8 cellular contexts compared by ENCODE assay signal in the genomic region with DNA sequence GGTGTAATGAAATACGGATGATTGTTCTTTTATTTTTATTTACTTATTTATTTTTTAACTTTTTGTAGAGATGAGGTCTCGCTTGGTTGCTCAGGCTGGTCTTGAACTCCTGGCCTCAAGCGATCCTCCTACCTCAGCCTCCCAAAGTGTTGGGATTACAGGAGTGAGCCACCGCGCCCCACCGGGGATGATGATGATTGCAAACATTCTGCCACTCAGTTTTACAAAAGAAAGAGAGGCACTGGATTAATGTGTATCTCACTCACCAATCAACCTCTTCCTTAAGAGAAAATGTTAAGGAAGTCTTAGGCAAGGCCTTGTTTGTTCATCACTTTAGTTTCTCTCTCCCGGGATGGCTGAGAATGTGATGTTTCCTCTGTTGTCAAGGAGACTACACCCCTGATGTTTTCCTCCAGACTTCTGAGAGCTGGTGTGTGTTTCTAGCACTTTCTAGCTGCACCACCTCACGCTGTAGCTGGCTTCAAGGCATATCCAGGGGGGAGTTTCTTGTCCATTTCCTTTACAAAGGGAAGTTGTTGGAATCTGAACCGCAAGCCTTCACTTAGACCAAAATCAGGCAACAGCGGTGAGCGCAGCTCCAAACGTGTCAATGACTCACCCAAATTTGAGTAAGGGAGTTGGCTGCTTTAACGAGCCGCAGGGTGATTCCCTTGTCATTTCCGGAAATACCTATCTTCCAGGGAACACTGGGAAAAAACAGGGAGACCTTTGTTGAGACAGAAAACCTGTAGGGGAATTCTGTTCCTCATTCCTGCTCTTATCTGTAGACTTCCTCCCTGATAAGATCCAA. TPM values are rescaled to one million over a fixed set of nuclear protein-coding genes. Genes with fewer than 3 reads are reported as not detected.
A peak's percentile ranks its signal among the peaks of the same experiment; 100 is the strongest.
DNase-seq lines count a peak whose midpoint lies in the region; ATAC-seq, FAIRE-seq and TF ChIP-seq lines count a peak whose summit lies in the region.

No MANE protein-coding gene starts in this region.

- H2AFZ ChIP-seq in GM23338, result no peak overlapping the region

- peak overlapping the region; percentile 92 for H3K4me3 Mint-ChIP-seq in GM23338
- H3K4me3 Mint-ChIP-seq in activated naive CD4-positive, alpha-beta T cell treated with anti-CD3 and anti-CD28 coated beads, Interleukin-2, amount 10 ng/mL, durations not matched to agents 7 days and 5 days, result peak overlapping the region; percentile 93

- CTCF ChIA-PET in activated naive CD4-positive, alpha-beta T cell treated with anti-CD3 and anti-CD28 coated beads, Interleukin-2, amount 10 ng/mL, durations not matched to agents 7 days and 5 days (lab: Charles Lee), result no interaction called here

- intact Hi-C loops in pancreas (cut with DNase I), result no loop called here

- TF ChIP-seq CTCF in GM23338 (conservative IDR thresholded peaks at IDR 0.05; ENCODE audit: low read depth in 2 of 2), result no peak
- TF ChIP-seq CTCF in pancreas (IDR thresholded peaks at IDR 0.05), result no peak

- H3F3A ChIP-seq in GM23338 (replicated peaks; ENCODE audit: low read depth), result peaks cover 42% of the 10 kb centered on the region

- H3K79me2 ChIP-seq in GM23338 (replicated peaks; ENCODE audit: insufficient read depth), result peaks cover 70% of the 10 kb centered on the region

- peaks cover 60% of the 10 kb centered on the region for H4K20me1 ChIP-seq in GM23338 (replicated peaks; ENCODE audit: insufficient read depth)

- peak overlapping the region; percentile 99 for H3K4me3 ChIP-seq in GM23338
- peak overlapping the region in 2 of 4 donors; percentile 61 to 74 for H3K4me3 ChIP-seq in pancreas

- H3K27ac ChIP-seq in GM23338 (ENCODE audit: low read depth) (peak overlapping the region; percentile 98), pancreas (peak overlapping the region; percentile 94 to 98 (median 96))

- H3K36me3 Mint-ChIP-seq in GM23338 (ENCODE audit: low read depth), result peaks cover 60% of the 10 kb centered on the region
- peaks cover 56% of the 10 kb centered on the region for H3K36me3 Mint-ChIP-seq in activated naive CD4-positive, alpha-beta T cell treated with anti-CD3 and anti-CD28 coated beads, Interleukin-2, amount 10 ng/mL, durations not matched to agents 7 days and 5 days

- ATAC-seq in GM23338, result no peak
- peak in 2 of 4 donors; percentile 3 to 10 for ATAC-seq in pancreas
- ATAC-seq in HG03342 (IDR thresholded peaks at IDR 0.05; ENCODE audit: unreplicated experiment), result no peak
- ATAC-seq in GM21825 (IDR thresholded peaks at IDR 0.05; ENCODE audit: unreplicated experiment), result no peak
- no peak for ATAC-seq in HG03469 (IDR thresholded peaks at IDR 0.05; ENCODE audit: unreplicated experiment)

- DNase-seq in GM23338 (ENCODE audit: low spot score), result peak; percentile 56
- DNase-seq in RCC 7860 (ENCODE audit: low spot score), result peak; percentile 96
- DNase-seq in activated naive CD4-positive, alpha-beta T cell treated with anti-CD3 and anti-CD28 coated beads, Interleukin-2, amount 10 ng/mL, durations not matched to agents 7 days and 5 days, result peak; percentile 61
- peak; percentile 88 for DNase-seq in glomerular endothelial cell (ENCODE audit: extremely low read depth, low read depth, low spot score)
- peak in 4 of 6 donors; percentile 56 to 74 (median 62) for DNase-seq in pancreas

- H3K9me3 Mint-ChIP-seq in GM23338, result no peaks in the 10 kb centered on the region; the same call in 2 of the 3 replicates
- no peaks in the 10 kb centered on the region for H3K9me3 Mint-ChIP-seq in activated naive CD4-positive, alpha-beta T cell treated with anti-CD3 and anti-CD28 coated beads, Interleukin-2, amount 10 ng/mL, durations not matched to agents 7 days and 5 days

- H3K27me3 Mint-ChIP-seq in GM23338 (ENCODE audit: insufficient read depth, low read depth, poor library complexity), result peaks cover 13% of the 10 kb centered on the region
- no peaks in the 10 kb centered on the region for H3K27me3 Mint-ChIP-seq in activated naive CD4-positive, alpha-beta T cell treated with anti-CD3 and anti-CD28 coated beads, Interleukin-2, amount 10 ng/mL, durations not matched to agents 7 days and 5 days

- peaks cover 39% of the 10 kb centered on the region for H3K4me1 Mint-ChIP-seq in GM23338
- peaks cover 59% of the 10 kb centered on the region for H3K4me1 Mint-ChIP-seq in activated naive CD4-positive, alpha-beta T cell treated with anti-CD3 and anti-CD28 coated beads, Interleukin-2, amount 10 ng/mL, durations not matched to agents 7 days and 5 days

- H3K9me2 ChIP-seq in GM23338 (ENCODE audit: insufficient read depth), result no peaks in the 10 kb centered on the region

- H3K27me3 ChIP-seq in GM23338 (ENCODE audit: insufficient read depth) (no peaks in the 10 kb centered on the region), pancreas (no peaks in the 10 kb centered on the region)

- H3K4me2 ChIP-seq in GM23338, result peak overlapping the region; percentile 93

- H3K9me3 ChIP-seq in pancreas, result no peaks in the 10 kb centered on the region

- WGBS in pancreas, 2 donors, result 24 to 30% methylated on average over 15 of the region's 15 CpGs

- H3K4me1 ChIP-seq in GM23338 (ENCODE audit: insufficient read depth) (peaks cover 48% of the 10 kb centered on the region), pancreas (peaks cover 20 to 66% (median 50%) of the 10 kb centered on the region in 3 donors)

- FAIRE-seq in RCC 7860 (lab: Jason Lieb, UNC) (peak; percentile 89), pancreas (lab: Jason Lieb, UNC) (no peak)

- H3K27ac Mint-ChIP-seq in GM23338, result peak overlapping the region; percentile 96
- H3K27ac Mint-ChIP-seq in activated naive CD4-positive, alpha-beta T cell treated with anti-CD3 and anti-CD28 coated beads, Interleukin-2, amount 10 ng/mL, durations not matched to agents 7 days and 5 days, result peak overlapping the region; percentile 99

- H3K36me3 ChIP-seq in GM23338 (ENCODE audit: insufficient read depth) (peaks cover 47% of the 10 kb centered on the region), pancreas (no peaks in the 10 kb centered on the region)

TF ChIP-seq in GM23338, 12 proteins besides CTCF, POLR2A, EP300 and RAD21 (continues in another document):
- TF ChIP-seq, protein P1, sequence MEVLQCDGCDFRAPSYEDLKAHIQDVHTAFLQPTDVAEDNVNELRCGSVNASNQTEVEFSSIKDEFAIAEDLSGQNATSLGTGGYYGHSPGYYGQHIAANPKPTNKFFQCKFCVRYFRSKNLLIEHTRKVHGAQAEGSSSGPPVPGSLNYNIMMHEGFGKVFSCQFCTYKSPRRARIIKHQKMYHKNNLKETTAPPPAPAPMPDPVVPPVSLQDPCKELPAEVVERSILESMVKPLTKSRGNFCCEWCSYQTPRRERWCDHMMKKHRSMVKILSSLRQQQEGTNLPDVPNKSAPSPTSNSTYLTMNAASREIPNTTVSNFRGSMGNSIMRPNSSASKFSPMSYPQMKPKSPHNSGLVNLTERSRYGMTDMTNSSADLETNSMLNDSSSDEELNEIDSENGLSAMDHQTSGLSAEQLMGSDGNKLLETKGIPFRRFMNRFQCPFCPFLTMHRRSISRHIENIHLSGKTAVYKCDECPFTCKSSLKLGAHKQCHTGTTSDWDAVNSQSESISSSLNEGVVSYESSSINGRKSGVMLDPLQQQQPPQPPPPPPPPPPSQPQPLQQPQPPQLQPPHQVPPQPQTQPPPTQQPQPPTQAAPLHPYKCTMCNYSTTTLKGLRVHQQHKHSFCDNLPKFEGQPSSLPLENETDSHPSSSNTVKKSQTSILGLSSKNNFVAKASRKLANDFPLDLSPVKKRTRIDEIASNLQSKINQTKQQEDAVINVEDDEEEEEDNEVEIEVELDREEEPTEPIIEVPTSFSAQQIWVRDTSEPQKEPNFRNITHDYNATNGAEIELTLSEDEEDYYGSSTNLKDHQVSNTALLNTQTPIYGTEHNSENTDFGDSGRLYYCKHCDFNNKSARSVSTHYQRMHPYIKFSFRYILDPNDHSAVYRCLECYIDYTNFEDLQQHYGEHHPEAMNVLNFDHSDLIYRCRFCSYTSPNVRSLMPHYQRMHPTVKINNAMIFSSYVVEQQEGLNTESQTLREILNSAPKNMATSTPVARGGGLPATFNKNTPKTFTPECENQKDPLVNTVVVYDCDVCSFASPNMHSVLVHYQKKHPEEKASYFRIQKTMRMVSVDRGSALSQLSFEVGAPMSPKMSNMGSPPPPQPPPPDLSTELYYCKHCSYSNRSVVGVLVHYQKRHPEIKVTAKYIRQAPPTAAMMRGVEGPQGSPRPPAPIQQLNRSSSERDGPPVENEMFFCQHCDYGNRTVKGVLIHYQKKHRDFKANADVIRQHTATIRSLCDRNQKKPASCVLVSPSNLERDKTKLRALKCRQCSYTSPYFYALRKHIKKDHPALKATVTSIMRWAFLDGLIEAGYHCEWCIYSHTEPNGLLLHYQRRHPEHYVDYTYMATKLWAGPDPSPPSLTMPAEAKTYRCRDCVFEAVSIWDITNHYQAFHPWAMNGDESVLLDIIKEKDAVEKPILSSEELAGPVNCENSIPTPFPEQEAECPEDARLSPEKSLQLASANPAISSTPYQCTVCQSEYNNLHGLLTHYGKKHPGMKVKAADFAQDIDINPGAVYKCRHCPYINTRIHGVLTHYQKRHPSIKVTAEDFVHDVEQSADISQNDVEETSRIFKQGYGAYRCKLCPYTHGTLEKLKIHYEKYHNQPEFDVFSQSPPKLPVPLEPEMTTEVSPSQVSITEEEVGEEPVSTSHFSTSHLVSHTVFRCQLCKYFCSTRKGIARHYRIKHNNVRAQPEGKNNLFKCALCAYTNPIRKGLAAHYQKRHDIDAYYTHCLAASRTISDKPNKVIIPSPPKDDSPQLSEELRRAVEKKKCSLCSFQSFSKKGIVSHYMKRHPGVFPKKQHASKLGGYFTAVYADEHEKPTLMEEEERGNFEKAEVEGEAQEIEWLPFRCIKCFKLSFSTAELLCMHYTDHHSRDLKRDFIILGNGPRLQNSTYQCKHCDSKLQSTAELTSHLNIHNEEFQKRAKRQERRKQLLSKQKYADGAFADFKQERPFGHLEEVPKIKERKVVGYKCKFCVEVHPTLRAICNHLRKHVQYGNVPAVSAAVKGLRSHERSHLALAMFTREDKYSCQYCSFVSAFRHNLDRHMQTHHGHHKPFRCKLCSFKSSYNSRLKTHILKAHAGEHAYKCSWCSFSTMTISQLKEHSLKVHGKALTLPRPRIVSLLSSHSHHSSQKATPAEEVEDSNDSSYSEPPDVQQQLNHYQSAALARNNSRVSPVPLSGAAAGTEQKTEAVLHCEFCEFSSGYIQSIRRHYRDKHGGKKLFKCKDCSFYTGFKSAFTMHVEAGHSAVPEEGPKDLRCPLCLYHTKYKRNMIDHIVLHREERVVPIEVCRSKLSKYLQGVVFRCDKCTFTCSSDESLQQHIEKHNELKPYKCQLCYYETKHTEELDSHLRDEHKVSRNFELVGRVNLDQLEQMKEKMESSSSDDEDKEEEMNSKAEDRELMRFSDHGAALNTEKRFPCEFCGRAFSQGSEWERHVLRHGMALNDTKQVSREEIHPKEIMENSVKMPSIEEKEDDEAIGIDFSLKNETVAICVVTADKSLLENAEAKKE (CRISPR knock-in tag; IDR thresholded peaks at IDR 0.05), result no peak
- TF ChIP-seq EZH2 (IDR thresholded peaks at IDR 0.05; ENCODE audit: low read depth, unreplicated experiment) (no peak), ZNF114 (CRISPR knock-in tag; IDR thresholded peaks at IDR 0.05) (no peak)

RNA-seq across cellular contexts. Expression of a gene that starts 2.3 kb away (rescaled TPM):
- 160 and 180 TPM in 2 replicates for total RNA-seq in GM23338 (2014; rRNA removed; shearing (Covaris generic))
- polyA plus RNA-seq in GM23338 (2016; fragmentation: Nextera tagmentation; extraction: Ambion mirVana) (57.6 and 59.3 TPM in 2 replicates), pancreas (10 to 100 TPM; 24.7 to 41.2 TPM)
- total RNA-seq in glomerular endothelial cell (105 and 163 TPM in 2 replicates), pancreas (10 to 100 TPM in 5 of 6 donors, 1 to 10 TPM in 1; 8.9 to 43.4 (median 26.5) TPM)
